Comparison of ENCODE assay signal across 8 cellular contexts in genomic region chr17:38870259-38871165, GRCh38. TPM values are rescaled to one million over a fixed set of nuclear protein-coding genes. Genes with fewer than 3 reads are reported as not detected.
DNase-seq lines count a peak whose midpoint lies in the region; ATAC-seq and TF ChIP-seq lines count a peak whose summit lies in the region.

No MANE protein-coding gene starts in this region.

- H4K20me1 ChIP-seq in OCI-LY1 (ENCODE audit: insufficient read depth, low read length): no peaks in the 10 kb centered on the region

- no peaks in the 10 kb centered on the region for H3K27me3 ChIP-seq in CD4-positive, alpha-beta T cell (ENCODE audit: control insufficient read depth, insufficient read depth, low read length)
- H3K27me3 ChIP-seq in HAP-1 (ENCODE audit: low read depth) (no peaks in the 10 kb centered on the region), OCI-LY1 (ENCODE audit: insufficient read depth, low read length) (no peaks in the 10 kb centered on the region), esophagus (ENCODE audit: control insufficient read depth in 1 of 2, insufficient read depth in 2 of 2, low read length in 2 of 2) (no peaks in the 10 kb centered on the region), stomach (no peaks in the 10 kb centered on the region)

- H3K36me3 Mint-ChIP-seq in CD4-positive, alpha-beta T cell (ENCODE audit: low read depth): peaks cover 53% of the 10 kb centered on the region
- H3K36me3 Mint-ChIP-seq in activated T-cell treated with anti-CD3 and anti-CD28 coated beads, Interleukin-2, amount 50 U/mL, for 24 hours (ENCODE audit: low read depth): peaks cover 36% of the 10 kb centered on the region
- peaks cover 0 to 5% of the 10 kb centered on the region in 2 donors for H3K36me3 Mint-ChIP-seq in naive B cell

- intact Hi-C loops in CD4-positive, alpha-beta T cell (cut with DNase I, micrococcal nuclease): loop anchor here (1.0 to 10.0 kb wide), 8 partner anchors 17 to 283 kb away; partner anchors contain the start of genes FBXO47 (in 1 of the 2) and RPL23 (in 1 of the 2)
- intact Hi-C loops in stomach (cut with DNase I; ENCODE audit: low total_unique reads): no loop called here

- CTCF ChIA-PET in CD4-positive, alpha-beta T cell (lab: Charles Lee): interaction anchor here (0.6 to 4.3 kb wide), 25 partner anchors 13 to 1314 kb away, joined by 3 to 30 read pairs (median 4); partner anchors contain the start of genes CWC25 and PLXDC1

- no peaks in the 10 kb centered on the region for H3K9me2 ChIP-seq in OCI-LY1 (ENCODE audit: low read depth, low read length)

- H3K9ac ChIP-seq in OCI-LY1 (ENCODE audit: low read length): peak overlapping the region; percentile 91

- H2AFZ ChIP-seq in OCI-LY1 (ENCODE audit: low read length): no peak overlapping the region

- ATAC-seq in CD4-positive, alpha-beta T cell (ENCODE audit: poor library complexity): peak; percentile 46
- peak; percentile 40 for ATAC-seq in naive B cell (ENCODE audit: low read depth in 2 of 2)

- peaks cover 40% of the 10 kb centered on the region for H3K79me2 ChIP-seq in OCI-LY1 (ENCODE audit: insufficient read depth, low read length)

- peak; percentile 38 to 73 (median 61) for DNase-seq in CD4-positive, alpha-beta T cell
- DNase-seq in HAP-1 (ENCODE audit: low spot score in 2 of 2) (peak; percentile 41 to 65), naive B cell (peak; percentile 61), stomach (peak; percentile 75), NCI-H2029 treated with DMSO at 0.1 percent for 48 hours (lab: John Stamatoyannopoulos, UW) (no peak)
- peak; percentile 79 for DNase-seq in activated T-cell treated with anti-CD3 and anti-CD28 coated beads, Interleukin-2, amount 50 U/mL, for 24 hours

- in situ Hi-C loops in HAP-1 (cut with MboI; ENCODE audit: low sequenced_read_pairs): no loop called here

- H3K4me1 ChIP-seq in HAP-1: peaks cover 26% of the 10 kb centered on the region
- peaks cover 61% of the 10 kb centered on the region for H3K4me1 ChIP-seq in OCI-LY1 (ENCODE audit: insufficient read depth, low read length, severe bottlenecking)
- H3K4me1 ChIP-seq in esophagus (ENCODE audit: control insufficient read depth in 2 of 2, insufficient read depth in 2 of 2, low read length in 1 of 2): peaks cover 24 to 27% of the 10 kb centered on the region in 2 donors
- H3K4me1 ChIP-seq in stomach: peaks cover 60 to 63% (median 62%) of the 10 kb centered on the region in 4 donors

- H3K36me3 ChIP-seq in HAP-1 (replicated peaks): 0 out of 2 replicates have a peak, but pooled peaks cover 4% of the 10 kb centered on the region
- H3K36me3 ChIP-seq in OCI-LY1 (ENCODE audit: insufficient read depth, low read length): peaks cover 4% of the 10 kb centered on the region; the same call in 1 of the 2 replicates
- peaks cover 0 to 2% of the 10 kb centered on the region in 2 donors for H3K36me3 ChIP-seq in esophagus (ENCODE audit: control insufficient read depth in 2 of 2, insufficient read depth in 2 of 2, low read length in 1 of 2)
- peaks cover 0 to 4% (median 0%) of the 10 kb centered on the region in 4 donors for H3K36me3 ChIP-seq in stomach

- H3K4me3 ChIP-seq in HAP-1 (peak overlapping the region; percentile 98), OCI-LY1 (ENCODE audit: low read depth, low read length, poor library complexity, severe bottlenecking) (peak overlapping the region; percentile 93), esophagus (ENCODE audit: low read depth in 1 of 2, low read length in 2 of 2) (peak overlapping the region; percentile 82 to 88), stomach (peak overlapping the region; percentile 91 to 100 (median 94))

- H3K4me3 Mint-ChIP-seq in CD4-positive, alpha-beta T cell: peak overlapping the region; percentile 98
- H3K4me3 Mint-ChIP-seq in activated T-cell treated with anti-CD3 and anti-CD28 coated beads, Interleukin-2, amount 50 U/mL, for 24 hours: peak overlapping the region; percentile 91
- peak overlapping the region; percentile 95 to 100 (median 99) for H3K4me3 Mint-ChIP-seq in naive B cell

- peak overlapping the region; percentile 90 for H3K4me2 ChIP-seq in OCI-LY1 (ENCODE audit: low read length)

- no peak for TF ChIP-seq EP300 in stomach (IDR thresholded peaks at IDR 0.05)

- 0 to 1% methylated on average over 42 to 52 of the region's 56 CpGs for WGBS in esophagus, 2 donors
- WGBS in stomach, 5 donors: 0 to 2% (median 0%) methylated on average over 30 to 54 of the region's 56 CpGs

- no peak for TF ChIP-seq POLR2A in stomach (IDR thresholded peaks at IDR 0.05)

- H3K9me3 ChIP-seq in CD4-positive, alpha-beta T cell (ENCODE audit: control insufficient read depth, low read length): no peaks in the 10 kb centered on the region
- 0 out of 2 replicates have a peak, but pooled peaks cover 2% of the 10 kb centered on the region for H3K9me3 ChIP-seq in HAP-1
- H3K9me3 ChIP-seq in OCI-LY1 (ENCODE audit: low read length): no peaks in the 10 kb centered on the region
- H3K9me3 ChIP-seq in esophagus (ENCODE audit: control insufficient read depth in 2 of 2, insufficient read depth in 1 of 2, low read depth in 1 of 2, low read length in 1 of 2): no peaks in the 10 kb centered on the region
- H3K9me3 ChIP-seq in stomach: no peaks in the 10 kb centered on the region

- peak overlapping the region; percentile 86 for H3K27ac ChIP-seq in CD4-positive, alpha-beta T cell (ENCODE audit: low read depth, low read length)
- H3K27ac ChIP-seq in OCI-LY1 (ENCODE audit: low read depth, low read length, poor library complexity, severe bottlenecking) (peak overlapping the region; percentile 87), esophagus (ENCODE audit: low read depth in 2 of 2, low read length in 1 of 2) (peak overlapping the region; percentile 96 to 99), stomach (peak overlapping the region; percentile 95 to 98 (median 97))

- H3F3A ChIP-seq in OCI-LY1 (ENCODE audit: insufficient read depth, low read length): peaks cover 5% of the 10 kb centered on the region; the same call in 1 of the 2 replicates

- H3K27me3 Mint-ChIP-seq in CD4-positive, alpha-beta T cell: peaks cover 13% of the 10 kb centered on the region
- no peaks in the 10 kb centered on the region for H3K27me3 Mint-ChIP-seq in activated T-cell treated with anti-CD3 and anti-CD28 coated beads, Interleukin-2, amount 50 U/mL, for 24 hours
- H3K27me3 Mint-ChIP-seq in naive B cell: no peaks in the 10 kb centered on the region

- peak overlapping the region; percentile 89 for H3K27ac Mint-ChIP-seq in CD4-positive, alpha-beta T cell
- H3K27ac Mint-ChIP-seq in activated T-cell treated with anti-CD3 and anti-CD28 coated beads, Interleukin-2, amount 50 U/mL, for 24 hours: peak overlapping the region; percentile 97
- H3K27ac Mint-ChIP-seq in naive B cell: peak overlapping the region; percentile 84 to 99 (median 98)

- peaks cover 68% of the 10 kb centered on the region for H3K4me1 Mint-ChIP-seq in CD4-positive, alpha-beta T cell (ENCODE audit: low read depth)
- H3K4me1 Mint-ChIP-seq in activated T-cell treated with anti-CD3 and anti-CD28 coated beads, Interleukin-2, amount 50 U/mL, for 24 hours (ENCODE audit: low read depth): peaks cover 61% of the 10 kb centered on the region
- peaks cover 59 to 81% (median 76%) of the 10 kb centered on the region in 3 donors for H3K4me1 Mint-ChIP-seq in naive B cell

- POLR2A ChIA-PET in CD4-positive, alpha-beta T cell (lab: Charles Lee): interaction anchor here (0.6 to 7.9 kb wide), 31 partner anchors 13 to 339 kb away, joined by 3 to 154 read pairs (median 6); partner anchors contain the start of genes FBXO47, LASP1NB, MLLT6 and PLXDC1

- no peaks in the 10 kb centered on the region for H3K9me3 Mint-ChIP-seq in CD4-positive, alpha-beta T cell
- H3K9me3 Mint-ChIP-seq in activated T-cell treated with anti-CD3 and anti-CD28 coated beads, Interleukin-2, amount 50 U/mL, for 24 hours: no peaks in the 10 kb centered on the region
- peaks cover 0 to 3% (median 0%) of the 10 kb centered on the region in 7 donors for H3K9me3 Mint-ChIP-seq in naive B cell

- no peak for TF ChIP-seq CTCF in CD4-positive, alpha-beta T cell (IDR thresholded peaks at IDR 0.05)
- TF ChIP-seq CTCF in OCI-LY1 (IDR thresholded peaks at IDR 0.05; ENCODE audit: low read length) (no peak), stomach (IDR thresholded peaks at IDR 0.05) (no peak)

RNA-seq across cellular contexts. Expression of gene LASP1, which starts 0.7 kb away (rescaled TPM):
- total RNA-seq in CD4-positive, alpha-beta T cell: 10 to 100 TPM; 50.1 to 50.5 TPM
- polyA plus RNA-seq in esophagus (10 to 100 TPM; 26.5 to 33.0 TPM), naive B cell (ENCODE audit: low read depth in 6 of 6) (10 to 100 TPM; 28.4 to 47.4 (median 41.8) TPM), stomach (100 to 1,000 TPM in 1 of 3 donors, 10 to 100 TPM in 2; 33.7 to 119 (median 94.3) TPM)
- 100 to 1,000 TPM in 3 of 5 donors, 10 to 100 TPM in 2; 93.0 to 183 (median 107) TPM for total RNA-seq in stomach

RNA-seq across cellular contexts. Expression of gene RPL23, which starts 17.0 kb away (rescaled TPM):
- 1,000 to 10,000 TPM; 2,293 to 2,296 TPM for total RNA-seq in CD4-positive, alpha-beta T cell
- polyA plus RNA-seq in esophagus (1,000 to 10,000 TPM; 2,779 to 3,117 TPM), naive B cell (ENCODE audit: low read depth in 6 of 6) (1,000 to 10,000 TPM in 5 of 6 donors, 100 to 1,000 TPM in 1; 798 to 1,720 (median 1,485) TPM), stomach (1,000 to 10,000 TPM; 3,318 to 3,359 (median 3,354) TPM)
- 1,000 to 10,000 TPM in 1 of 5 donors, 100 to 1,000 TPM in 3, 10 to 100 TPM in 1; 89.8 to 1,949 (median 982) TPM for total RNA-seq in stomach

RNA-seq across cellular contexts. Expression of gene CWC25, which starts 45.4 kb away (rescaled TPM):
- 10 to 100 TPM; 63.0 to 63.3 TPM for total RNA-seq in CD4-positive, alpha-beta T cell
- polyA plus RNA-seq in esophagus: 10 to 100 TPM; 15.2 to 21.0 TPM
- polyA plus RNA-seq in naive B cell (ENCODE audit: low read depth in 6 of 6): 10 to 100 TPM in 4 of 6 donors, 1 to 10 TPM in 2; 9.2 to 13.4 (median 11.5) TPM
- 100 to 1,000 TPM in 1 of 5 donors, 10 to 100 TPM in 4; 19.6 to 146 (median 48.7) TPM for total RNA-seq in stomach
- polyA plus RNA-seq in stomach: 10 to 100 TPM in 2 of 3 donors, 1 to 10 TPM in 1; 5.9 to 38.8 (median 17.1) TPM
